Comparison of ENCODE assay signal across 1 cellular context in the genomic region with DNA sequence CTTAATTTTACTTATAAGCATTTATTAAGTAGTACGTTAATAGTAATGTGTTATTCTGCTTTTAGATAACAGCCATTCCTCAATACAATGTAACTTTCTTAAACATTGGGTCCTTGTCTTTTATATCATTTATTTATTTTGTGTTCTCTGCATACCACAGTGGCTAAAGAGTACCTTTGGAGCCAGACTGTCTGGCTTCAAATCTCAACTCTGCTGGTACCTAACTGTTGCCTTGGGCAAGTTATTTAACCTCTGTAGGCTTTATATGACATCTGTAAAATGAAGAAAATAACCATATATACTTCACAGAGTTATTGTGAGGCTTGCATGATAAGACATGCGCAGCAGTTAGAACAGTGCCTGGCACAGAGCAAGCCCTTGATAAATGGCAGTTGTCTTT.
TF ChIP-seq lines count a peak whose summit lies in the region.

No MANE protein-coding gene starts in this region.

TF ChIP-seq in GM23338, 12 proteins besides CTCF, POLR2A, EP300 and RAD21 (continued from another document):
- TF ChIP-seq, protein P1, sequence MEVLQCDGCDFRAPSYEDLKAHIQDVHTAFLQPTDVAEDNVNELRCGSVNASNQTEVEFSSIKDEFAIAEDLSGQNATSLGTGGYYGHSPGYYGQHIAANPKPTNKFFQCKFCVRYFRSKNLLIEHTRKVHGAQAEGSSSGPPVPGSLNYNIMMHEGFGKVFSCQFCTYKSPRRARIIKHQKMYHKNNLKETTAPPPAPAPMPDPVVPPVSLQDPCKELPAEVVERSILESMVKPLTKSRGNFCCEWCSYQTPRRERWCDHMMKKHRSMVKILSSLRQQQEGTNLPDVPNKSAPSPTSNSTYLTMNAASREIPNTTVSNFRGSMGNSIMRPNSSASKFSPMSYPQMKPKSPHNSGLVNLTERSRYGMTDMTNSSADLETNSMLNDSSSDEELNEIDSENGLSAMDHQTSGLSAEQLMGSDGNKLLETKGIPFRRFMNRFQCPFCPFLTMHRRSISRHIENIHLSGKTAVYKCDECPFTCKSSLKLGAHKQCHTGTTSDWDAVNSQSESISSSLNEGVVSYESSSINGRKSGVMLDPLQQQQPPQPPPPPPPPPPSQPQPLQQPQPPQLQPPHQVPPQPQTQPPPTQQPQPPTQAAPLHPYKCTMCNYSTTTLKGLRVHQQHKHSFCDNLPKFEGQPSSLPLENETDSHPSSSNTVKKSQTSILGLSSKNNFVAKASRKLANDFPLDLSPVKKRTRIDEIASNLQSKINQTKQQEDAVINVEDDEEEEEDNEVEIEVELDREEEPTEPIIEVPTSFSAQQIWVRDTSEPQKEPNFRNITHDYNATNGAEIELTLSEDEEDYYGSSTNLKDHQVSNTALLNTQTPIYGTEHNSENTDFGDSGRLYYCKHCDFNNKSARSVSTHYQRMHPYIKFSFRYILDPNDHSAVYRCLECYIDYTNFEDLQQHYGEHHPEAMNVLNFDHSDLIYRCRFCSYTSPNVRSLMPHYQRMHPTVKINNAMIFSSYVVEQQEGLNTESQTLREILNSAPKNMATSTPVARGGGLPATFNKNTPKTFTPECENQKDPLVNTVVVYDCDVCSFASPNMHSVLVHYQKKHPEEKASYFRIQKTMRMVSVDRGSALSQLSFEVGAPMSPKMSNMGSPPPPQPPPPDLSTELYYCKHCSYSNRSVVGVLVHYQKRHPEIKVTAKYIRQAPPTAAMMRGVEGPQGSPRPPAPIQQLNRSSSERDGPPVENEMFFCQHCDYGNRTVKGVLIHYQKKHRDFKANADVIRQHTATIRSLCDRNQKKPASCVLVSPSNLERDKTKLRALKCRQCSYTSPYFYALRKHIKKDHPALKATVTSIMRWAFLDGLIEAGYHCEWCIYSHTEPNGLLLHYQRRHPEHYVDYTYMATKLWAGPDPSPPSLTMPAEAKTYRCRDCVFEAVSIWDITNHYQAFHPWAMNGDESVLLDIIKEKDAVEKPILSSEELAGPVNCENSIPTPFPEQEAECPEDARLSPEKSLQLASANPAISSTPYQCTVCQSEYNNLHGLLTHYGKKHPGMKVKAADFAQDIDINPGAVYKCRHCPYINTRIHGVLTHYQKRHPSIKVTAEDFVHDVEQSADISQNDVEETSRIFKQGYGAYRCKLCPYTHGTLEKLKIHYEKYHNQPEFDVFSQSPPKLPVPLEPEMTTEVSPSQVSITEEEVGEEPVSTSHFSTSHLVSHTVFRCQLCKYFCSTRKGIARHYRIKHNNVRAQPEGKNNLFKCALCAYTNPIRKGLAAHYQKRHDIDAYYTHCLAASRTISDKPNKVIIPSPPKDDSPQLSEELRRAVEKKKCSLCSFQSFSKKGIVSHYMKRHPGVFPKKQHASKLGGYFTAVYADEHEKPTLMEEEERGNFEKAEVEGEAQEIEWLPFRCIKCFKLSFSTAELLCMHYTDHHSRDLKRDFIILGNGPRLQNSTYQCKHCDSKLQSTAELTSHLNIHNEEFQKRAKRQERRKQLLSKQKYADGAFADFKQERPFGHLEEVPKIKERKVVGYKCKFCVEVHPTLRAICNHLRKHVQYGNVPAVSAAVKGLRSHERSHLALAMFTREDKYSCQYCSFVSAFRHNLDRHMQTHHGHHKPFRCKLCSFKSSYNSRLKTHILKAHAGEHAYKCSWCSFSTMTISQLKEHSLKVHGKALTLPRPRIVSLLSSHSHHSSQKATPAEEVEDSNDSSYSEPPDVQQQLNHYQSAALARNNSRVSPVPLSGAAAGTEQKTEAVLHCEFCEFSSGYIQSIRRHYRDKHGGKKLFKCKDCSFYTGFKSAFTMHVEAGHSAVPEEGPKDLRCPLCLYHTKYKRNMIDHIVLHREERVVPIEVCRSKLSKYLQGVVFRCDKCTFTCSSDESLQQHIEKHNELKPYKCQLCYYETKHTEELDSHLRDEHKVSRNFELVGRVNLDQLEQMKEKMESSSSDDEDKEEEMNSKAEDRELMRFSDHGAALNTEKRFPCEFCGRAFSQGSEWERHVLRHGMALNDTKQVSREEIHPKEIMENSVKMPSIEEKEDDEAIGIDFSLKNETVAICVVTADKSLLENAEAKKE (CRISPR knock-in tag; IDR thresholded peaks at IDR 0.05), result no peak
- no peak for TF ChIP-seq POLR2AphosphoS5 (IDR thresholded peaks at IDR 0.05; ENCODE audit: low read depth)
